ENCODE assay signal across 9 cellular contexts in the genomic region with DNA sequence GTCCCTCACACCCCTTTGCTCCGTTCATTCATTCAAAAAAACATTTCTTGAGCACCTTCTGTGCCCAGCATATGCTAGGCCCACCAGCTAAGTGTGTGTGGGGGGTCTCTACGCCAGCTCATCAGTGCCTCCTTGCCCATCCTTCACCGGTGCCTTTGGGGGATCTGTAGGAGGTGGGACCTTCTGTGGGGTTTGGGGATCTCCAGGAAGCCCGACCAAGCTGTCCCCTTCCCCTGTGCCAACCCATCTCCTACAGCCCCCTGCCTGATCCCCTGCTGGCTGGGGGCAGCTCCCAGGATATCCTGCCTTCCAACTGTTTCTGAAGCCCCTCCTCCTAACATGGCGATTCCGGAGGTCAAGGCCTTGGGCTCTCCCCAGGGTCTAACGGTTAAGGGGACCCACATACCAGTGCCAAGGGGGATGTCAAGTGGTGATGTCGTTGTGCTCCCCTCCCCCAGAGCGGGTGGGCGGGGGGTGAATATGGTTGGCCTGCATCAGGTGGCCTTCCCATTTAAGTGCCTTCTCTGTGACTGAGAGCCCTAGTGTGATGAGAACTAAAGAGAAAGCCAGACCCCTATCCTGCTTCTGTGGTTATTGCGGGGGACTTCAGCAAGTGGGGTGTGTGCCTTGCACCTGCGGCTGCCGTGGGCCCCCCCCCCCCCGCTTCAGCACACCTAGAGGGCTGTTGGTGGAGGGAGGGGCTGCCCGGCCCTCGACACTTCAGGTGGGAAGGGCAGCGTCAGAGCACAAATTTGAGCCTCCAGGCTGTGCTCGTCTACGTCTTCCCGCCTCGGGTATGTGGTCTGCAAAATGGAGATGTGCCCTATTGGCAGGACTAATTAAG. TPM values are rescaled to one million over a fixed set of nuclear protein-coding genes. Genes with fewer than 3 reads are reported as not detected.
A peak's percentile ranks its signal among the peaks of the same experiment; 100 is the strongest.
DNase-seq lines count a peak whose midpoint lies in the region; ATAC-seq, FAIRE-seq and TF ChIP-seq lines count a peak whose summit lies in the region.
"Had no signal": no experiment of that assay in that cellular context is flagged by ENCODE, and none has a peak within 500 bp of the region (broad histone marks: within the 10 kb centered on the region; RNA-seq: fewer than 3 reads in every experiment).

No MANE protein-coding gene starts in this region.

- H3K9me3 ChIP-seq in AG04450 (ENCODE audit: control insufficient read depth, insufficient read depth, low read length), result no peaks in the 10 kb centered on the region
- no peaks in the 10 kb centered on the region for H3K9me3 ChIP-seq in mucosa of rectum (ENCODE audit: control insufficient read depth in 2 of 2, low read length in 2 of 2)
- no peaks in the 10 kb centered on the region for H3K9me3 ChIP-seq in aorta (ENCODE audit: control insufficient read depth, low read length)

- ATAC-seq in GM21367 (IDR thresholded peaks at IDR 0.05; ENCODE audit: unreplicated experiment), result peak; percentile 11
- ATAC-seq in aorta (ENCODE audit: low FRiP score), result peak; percentile 20

- peak overlapping the region; percentile 74 to 78 for H3K9ac ChIP-seq in mucosa of rectum (ENCODE audit: low read depth in 1 of 2, low read length in 2 of 2)

- intact Hi-C loops in aorta (cut with DNase I), result loop anchor here (1.0 to 5.0 kb wide), 5 partner anchors 61 to 254 kb away; a partner anchor contains a TSS

- H3K4me3 ChIP-seq in AG04450 (ENCODE audit: low read depth, low read length), result peak overlapping the region; percentile 47
- peak overlapping the region; percentile 47 to 74 for H3K4me3 ChIP-seq in mucosa of rectum (ENCODE audit: low read length in 2 of 2)
- no peak overlapping the region for H3K4me3 ChIP-seq in aorta (ENCODE audit: low read length in 2 of 2)

- 15 to 19% methylated on average over 21 of the region's 21 CpGs for WGBS in aorta, 2 donors

- CTCF ChIA-PET in AG04450 (lab: Charles Lee), result interaction anchor here (0.6 to 1.8 kb wide), 6 partner anchors 9 to 402 kb away, joined by 3 to 9 read pairs (median 4); a partner anchor contains a TSS

- POLR2A ChIA-PET in AG04450 (lab: Yijun Ruan, JAX), result interaction anchor here (0.7 to 1.2 kb wide), 3 partner anchors 10 to 289 kb away, joined by 3 to 4 read pairs (median 4); no protein-coding TSS in a partner anchor

- H3K27me3 ChIP-seq in AG04450 (ENCODE audit: control insufficient read depth, insufficient read depth, low read length) (no peaks in the 10 kb centered on the region), mucosa of rectum (ENCODE audit: control insufficient read depth in 2 of 2, insufficient read depth in 2 of 2, low read length in 2 of 2) (no peaks in the 10 kb centered on the region), aorta (ENCODE audit: control insufficient read depth in 1 of 2, insufficient read depth in 2 of 2, low read length in 1 of 2) (no peaks in the 10 kb centered on the region)

- no peak for DNase-seq in AG04450 (ENCODE audit: low read depth, low spot score)
- DNase-seq in MV-4-11 (lab: John Stamatoyannopoulos, UW), result peak; percentile 38
- peak in 1 of 61 donors; percentile 46 for DNase-seq in caudate nucleus (lab: John Stamatoyannopoulos, UW)
- DNase-seq in aorta, result peak in 1 of 2 donors; percentile 67
- DNase-seq in frontal cortex (ENCODE audit: low spot score in 2 of 2), result no peak
- DNase-seq in NCI-H146 treated with DMSO at 0.1 percent for 48 hours (lab: John Stamatoyannopoulos, UW; ENCODE audit: unreplicated experiment), result no peak

- peak overlapping the region; percentile 47 for H3K27ac ChIP-seq in AG04450 (ENCODE audit: low read depth, low read length)
- H3K27ac ChIP-seq in caudate nucleus (ENCODE audit: low read depth, low read length), result peak overlapping the region; percentile 98
- peak overlapping the region; percentile 94 for H3K27ac ChIP-seq in mucosa of rectum (ENCODE audit: low read depth in 2 of 2, low read length in 2 of 2)
- H3K27ac ChIP-seq in aorta (ENCODE audit: low read depth in 1 of 2, low read length in 2 of 2), result peak overlapping the region; percentile 3 to 78

- TF ChIP-seq CTCF in AG04450 (IDR thresholded peaks at IDR 0.05; ENCODE audit: low read depth, low read length), result no peak

- peaks cover 25 to 32% of the 10 kb centered on the region in 2 donors for H3K36me3 ChIP-seq in mucosa of rectum (ENCODE audit: control insufficient read depth in 2 of 2, insufficient read depth in 2 of 2, low read length in 2 of 2)
- peaks cover 0 to 8% of the 10 kb centered on the region in 2 donors for H3K36me3 ChIP-seq in aorta (ENCODE audit: control insufficient read depth in 1 of 2, insufficient read depth in 2 of 2, low read length in 1 of 2)

- H3K4me1 ChIP-seq in mucosa of rectum (ENCODE audit: control insufficient read depth in 2 of 2, insufficient read depth in 2 of 2, low read length in 2 of 2), result peaks cover 36 to 38% of the 10 kb centered on the region in 2 donors
- no peaks in the 10 kb centered on the region for H3K4me1 ChIP-seq in aorta (ENCODE audit: control insufficient read depth in 1 of 2, insufficient read depth in 2 of 2, low read length in 2 of 2)

- no peak for FAIRE-seq in frontal cortex (lab: Jason Lieb, UNC)

RNA-seq across cellular contexts. Expression of a gene that starts 5.9 kb away (rescaled TPM):
- 51.3 and 66.6 TPM in 2 replicates for polyA plus RNA-seq in AG04450 (2011; rRNA removed)
- polyA minus RNA-seq in AG04450 (2011; rRNA and poly(A)+ RNA removed), result 77.8 and 111 TPM in 2 replicates
- total RNA-seq in aorta, result 100 to 1,000 TPM; 141 to 162 TPM
- 100 to 1,000 TPM in 1 of 2 donors, 10 to 100 TPM in 1; 61.6 to 137 TPM for polyA plus RNA-seq in aorta
- total RNA-seq in frontal cortex, result 7.7 TPM

RNA-seq across cellular contexts. Expression of a gene that starts 13.3 kb away (rescaled TPM):
- polyA plus RNA-seq in AG04450 (2011; rRNA removed) (0.06 TPM in 1 of 2 replicates, not detected in the other), aorta (10 to 100 TPM in 1 of 2 donors, 1 to 10 TPM in 1; 1.1 to 40.3 TPM)
- polyA minus RNA-seq in AG04450 (2011; rRNA and poly(A)+ RNA removed), result not detected in 2 replicates
- total RNA-seq in aorta (under 1 TPM in 1 of 2 donors, not detected in 1; 0.65 TPM), frontal cortex (not detected)
- total RNA-seq: lung microvascular endothelial cell had no signal

RNA-seq across cellular contexts. Expression of a gene that starts 23.5 kb away (rescaled TPM):
- polyA plus RNA-seq in AG04450 (2011; rRNA removed), result 0.04 TPM in 1 of 2 replicates, not detected in the other
- polyA minus RNA-seq in AG04450 (2011; rRNA and poly(A)+ RNA removed), result 0.14 TPM in 1 of 2 replicates, not detected in the other
- total RNA-seq in aorta, result 10 to 100 TPM; 40.1 to 56.1 TPM
- 1 to 10 TPM; 1.9 to 4.1 TPM for polyA plus RNA-seq in aorta
- 0.82 TPM for total RNA-seq in frontal cortex

RNA-seq across cellular contexts. Expression of a gene that starts 48.9 kb away (rescaled TPM):
- polyA plus RNA-seq in AG04450 (2011; rRNA removed) (not detected in 2 replicates), aorta (under 1 TPM; 0.03 to 0.50 TPM)
- polyA minus RNA-seq in AG04450 (2011; rRNA and poly(A)+ RNA removed), result 0.43 and 0.46 TPM in 2 replicates
- total RNA-seq in aorta (not detected), frontal cortex (not detected)
- total RNA-seq: lung microvascular endothelial cell had no signal

Comparison
In these comparisons a context has a peak if more than half of its experiments do, and no peak if none do; other contexts are left out.
1. H3K27ac ChIP-seq: peak in every context shown above with its lines; median percentile 98 in caudate nucleus; 94 in mucosa of rectum; 47 in AG04450; 40 in aorta.
2. H3K4me3 ChIP-seq: peak in AG04450 (single experiment) and mucosa of rectum (2 of 2); none in aorta (0 of 2).
3. RNA of a gene that starts 5.9 kb away (total RNA-seq): 141 to 162 TPM in aorta; 7.7 TPM in frontal cortex (single experiment); every median in the first group is over 10 times any median in the second.
4. RNA of a gene that starts 23.5 kb away (total RNA-seq): 40.1 to 56.1 TPM in aorta; 0.82 TPM in frontal cortex (single experiment); every median in the first group is over 10 times any median in the second.